Comparison of ENCODE assay signal across 16 cellular contexts in genomic region chr11:10935015-10935564, GRCh38.
DNase-seq lines count a peak whose midpoint lies in the region; ATAC-seq, FAIRE-seq and TF ChIP-seq lines count a peak whose summit lies in the region.
"Had no signal": no experiment of that assay in that cellular context is flagged by ENCODE, and none has a peak within 500 bp of the region (broad histone marks: within the 10 kb centered on the region; RNA-seq: fewer than 3 reads in every experiment).

No MANE protein-coding gene starts in this region.

- H3K27me3 Mint-ChIP-seq in MCF 10A (ENCODE audit: insufficient read depth, unreplicated experiment) (no peaks in the 10 kb centered on the region), type B pancreatic cell (no peaks in the 10 kb centered on the region)
- peaks cover 8 to 26% (median 20%) of the 10 kb centered on the region in 5 donors for H3K27me3 Mint-ChIP-seq in naive thymus-derived CD8-positive, alpha-beta T cell

- H3K27me3 ChIP-seq in breast epithelium (no peaks in the 10 kb centered on the region), colonic mucosa (peaks cover 3% of the 10 kb centered on the region)
- H3K27me3 ChIP-seq: ascending aorta had no signal

- H3K9ac ChIP-seq in colonic mucosa (ENCODE audit: low read depth in 2 of 2, low read length in 2 of 2) (peak overlapping the region in 1 of 2 donors; percentile 73), kidney (ENCODE audit: low read length in 2 of 2) (no peak overlapping the region)

- CTCF ChIA-PET in MCF 10A (lab: Yijun Ruan, JAX), result interaction anchor here (0.5 to 5.1 kb wide), 19 partner anchors 9 to 864 kb away, joined by 3 to 58 read pairs (median 5); no protein-coding TSS in a partner anchor

- peak overlapping the region; percentile 80 for H3K4me3 Mint-ChIP-seq in MCF 10A (ENCODE audit: unreplicated experiment)
- H3K4me3 Mint-ChIP-seq in naive thymus-derived CD8-positive, alpha-beta T cell, result peak overlapping the region in 8 of 10 donors; percentile 11 to 95 (median 65)
- peak overlapping the region; percentile 92 for H3K4me3 Mint-ChIP-seq in type B pancreatic cell

- no peak for TF ChIP-seq CTCF in MCF 10A (IDR thresholded peaks at IDR 0.05; ENCODE audit: unreplicated experiment)
- no peak for TF ChIP-seq CTCF in breast epithelium (IDR thresholded peaks at IDR 0.05)
- TF ChIP-seq CTCF in colonic mucosa (IDR thresholded peaks at IDR 0.05), result no peak
- TF ChIP-seq CTCF in type B pancreatic cell (conservative IDR thresholded peaks at IDR 0.05), result no peak
- TF ChIP-seq CTCF in kidney (IDR thresholded peaks at IDR 0.05; ENCODE audit: borderline replicate concordance, extremely low read depth, insufficient read depth), result no peak

- H3K36me3 ChIP-seq in breast epithelium, result no peaks in the 10 kb centered on the region
- H3K36me3 ChIP-seq in colonic mucosa, result no peaks in the 10 kb centered on the region
- H3K36me3 ChIP-seq in kidney (ENCODE audit: control insufficient read depth in 1 of 2, insufficient read depth in 2 of 2, low read length in 2 of 2), result no peaks in the 10 kb centered on the region
- H3K36me3 ChIP-seq: ascending aorta had no signal

- BruUV-seq in MCF 10A (replicated peaks; lab: Mats Ljungman, UMichigan), result no TSS peak

- no peak for FAIRE-seq in kidney (lab: Jason Lieb, UNC)
- FAIRE-seq: frontal cortex had no signal

- H3K4me3 ChIP-seq in breast epithelium (no peak overlapping the region), colonic mucosa (no peak overlapping the region), kidney (ENCODE audit: low read length in 2 of 2) (no peak overlapping the region)

- no peak for TF ChIP-seq POLR2A in breast epithelium (IDR thresholded peaks at IDR 0.05)

- H3K9me3 Mint-ChIP-seq in MCF 10A (ENCODE audit: unreplicated experiment), result no peaks in the 10 kb centered on the region
- no peaks in the 10 kb centered on the region for H3K9me3 Mint-ChIP-seq in naive thymus-derived CD8-positive, alpha-beta T cell
- H3K9me3 Mint-ChIP-seq in type B pancreatic cell, result no peaks in the 10 kb centered on the region
- H3K9me3 Mint-ChIP-seq: CD4-positive, CD25-positive, alpha-beta regulatory T cell had no signal

- H3K9me3 ChIP-seq in breast epithelium, result no peaks in the 10 kb centered on the region
- H3K9me3 ChIP-seq in colonic mucosa, result no peaks in the 10 kb centered on the region
- no peaks in the 10 kb centered on the region for H3K9me3 ChIP-seq in kidney (ENCODE audit: control insufficient read depth in 1 of 2, low read length in 2 of 2)
- H3K9me3 ChIP-seq: ascending aorta had no signal

- intact Hi-C loops in MCF 10A (cut with micrococcal nuclease) (no loop called here), breast epithelium (cut with DNase I; ENCODE audit: low total_unique reads) (loop anchor here (10.0 kb wide), 1 partner anchor 80 kb away; no protein-coding TSS in a partner anchor), colonic mucosa (cut with DNase I) (loop anchor here (10.0 kb wide), 1 partner anchor 840 kb away; no protein-coding TSS in a partner anchor), kidney (cut with DNase I) (no loop called here)

- ATAC-seq in naive thymus-derived CD8-positive, alpha-beta T cell, result no peak
- ATAC-seq: left lobe of liver had no signal

- H3K4me1 ChIP-seq in breast epithelium (no peaks in the 10 kb centered on the region), colonic mucosa (no peaks in the 10 kb centered on the region), kidney (ENCODE audit: control insufficient read depth in 1 of 2, insufficient read depth in 1 of 2, low read depth in 1 of 2, low read length in 2 of 2) (peaks cover 0 to 8% of the 10 kb centered on the region in 2 donors)

- H3K27ac ChIP-seq in breast epithelium (no peak overlapping the region), colonic mucosa (peak overlapping the region; percentile 82), kidney (ENCODE audit: low read depth in 2 of 2, low read length in 2 of 2) (no peak overlapping the region)

- POLR2A ChIA-PET in MCF 10A (lab: Yijun Ruan, JAX), result interaction anchor here (0.7 to 2.9 kb wide), 7 partner anchors 35 to 127 kb away, joined by 3 to 36 read pairs (median 4); partner anchors contain the start of genes EIF4G2 and ZBED5
- POLR2A ChIA-PET in naive thymus-derived CD8-positive, alpha-beta T cell (lab: Charles Lee), result interaction anchor here (1.1 kb wide), 1 partner anchor 222 kb away, joined by 3 read pairs; no protein-coding TSS in a partner anchor

- H3K36me3 Mint-ChIP-seq in MCF 10A (ENCODE audit: insufficient read depth, unreplicated experiment), result no peaks in the 10 kb centered on the region
- no peaks in the 10 kb centered on the region for H3K36me3 Mint-ChIP-seq in naive thymus-derived CD8-positive, alpha-beta T cell
- H3K36me3 Mint-ChIP-seq in type B pancreatic cell, result no peaks in the 10 kb centered on the region
- H3K36me3 Mint-ChIP-seq: CD4-positive, CD25-positive, alpha-beta regulatory T cell had no signal

- H3K4me1 Mint-ChIP-seq in MCF 10A (ENCODE audit: insufficient read depth, unreplicated experiment) (peaks cover 25% of the 10 kb centered on the region), type B pancreatic cell (ENCODE audit: unreplicated experiment) (peaks cover 23% of the 10 kb centered on the region)
- H3K4me1 Mint-ChIP-seq in naive thymus-derived CD8-positive, alpha-beta T cell, result peaks cover 4 to 26% (median 21%) of the 10 kb centered on the region in 4 donors

- H3K27ac Mint-ChIP-seq in MCF 10A (ENCODE audit: low read depth, unreplicated experiment) (no peak overlapping the region), type B pancreatic cell (no peak overlapping the region)
- peak overlapping the region in 2 of 10 donors; percentile 31 to 66 for H3K27ac Mint-ChIP-seq in naive thymus-derived CD8-positive, alpha-beta T cell
- H3K27ac Mint-ChIP-seq: CD4-positive, CD25-positive, alpha-beta regulatory T cell had no signal

- DNase-seq in MCF 10A (ENCODE audit: unreplicated experiment), result no peak
- no peak for DNase-seq in breast epithelium (ENCODE audit: low spot score in 2 of 2)
- peak; percentile 38 for DNase-seq in colonic mucosa
- no peak for DNase-seq in naive thymus-derived CD8-positive, alpha-beta T cell
- DNase-seq in type B pancreatic cell (ENCODE audit: extremely low spot score, unreplicated experiment), result no peak
- no peak for DNase-seq in NCI-H1436 treated with DMSO at 0.1 percent for 48 hours (lab: John Stamatoyannopoulos, UW)
- DNase-seq in NK-92 (lab: John Stamatoyannopoulos, UW; ENCODE audit: unreplicated experiment), result no peak
- DNase-seq in kidney, result no peak
- DNase-seq: activated CD4-positive, alpha-beta T cell treated with anti-CD3 and anti-CD28 coated beads, Interleukin-2, amount 50 U/mL, for 1 hour; activated naive CD4-positive, alpha-beta T cell; cortex of kidney; DND-41 had no signal

Comparison
In these comparisons a context has a peak if more than half of its experiments do, and no peak if none do; other contexts are left out.
1. intact Hi-C loops: an anchor here in breast epithelium (10.0 kb wide) and colonic mucosa (10.0 kb wide); none called in MCF 10A and kidney.